22 cellular contexts compared by ENCODE assay signal in the genomic region with DNA sequence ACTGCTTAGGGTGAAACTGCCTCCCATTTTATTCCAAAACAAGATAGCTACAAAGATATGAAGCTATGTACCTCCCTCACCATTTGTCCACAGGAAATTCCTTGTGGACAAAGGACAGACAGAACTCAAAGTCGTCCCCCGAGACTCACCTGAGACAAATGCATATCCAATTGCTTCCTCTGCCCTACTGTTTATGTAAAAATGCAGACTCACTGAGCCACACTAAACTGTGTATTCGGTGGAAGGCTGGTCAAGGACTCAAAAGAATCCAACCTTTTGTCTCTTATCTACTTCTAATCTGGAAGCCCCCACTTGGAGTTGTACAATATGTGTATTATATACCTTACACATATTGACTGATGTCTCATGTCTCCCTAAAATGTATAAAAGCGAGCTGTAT.
"Had no signal": no experiment of that assay in that cellular context is flagged by ENCODE, and none has a peak within 500 bp of the region (broad histone marks: within the 10 kb centered on the region; RNA-seq: fewer than 3 reads in every experiment).

No MANE protein-coding gene starts in this region.

- DNase-seq: effector CD4-positive, alpha-beta T cell; foreskin melanocyte; head of caudate nucleus; hippocampal formation; kidney; left colon; nephron progenitor cell; psoas muscle; spleen; stimulated activated CD4-positive, alpha-beta T cell treated with anti-CD3 and anti-CD28 coated beads, Interleukin-15, amount 100 ng/mL, for 24 hours; stimulated activated CD4-positive, alpha-beta T cell treated with anti-CD3 and anti-CD28 coated beads, Interleukin-1b, Interleukin-23, amount 100 ng/mL, for 48 hours; stimulated activated CD4-positive, alpha-beta T cell treated with anti-CD3 and anti-CD28 coated beads, Interleukin-4, amount 100 ng/mL, for 24 hours; testis; upper lobe of right lung had no signal

- ATAC-seq: left colon; naive thymus-derived CD4-positive, alpha-beta T cell; psoas muscle; sciatic nerve; stimulated activated memory B cell treated with anti-CD40 and anti-IgM and Interleukin-4, amounts not matched to agents 10 μg/mL and 1 μg/mL and 100 μg/mL, for 72 hours; upper lobe of right lung had no signal

- H3K9ac ChIP-seq: parathyroid adenoma had no signal

- H2AFZ ChIP-seq: parathyroid adenoma had no signal

- H3K27ac ChIP-seq: coronary artery, parathyroid adenoma, psoas muscle, spleen, testis, tibial nerve, upper lobe of right lung, vagina had no signal

- H3K36me3 Mint-ChIP-seq: naive thymus-derived CD4-positive, alpha-beta T cell; stimulated activated memory B cell treated with anti-CD40 and anti-IgM and Interleukin-4, amounts not matched to agents 10 μg/mL and 1 μg/mL and 100 μg/mL, for 72 hours had no signal

- H3K4me3 ChIP-seq: coronary artery, psoas muscle, spleen, testis, tibial nerve, upper lobe of right lung, vagina had no signal

- H3K79me2 ChIP-seq: parathyroid adenoma had no signal

- H3K27ac Mint-ChIP-seq: naive thymus-derived CD4-positive, alpha-beta T cell; nephron progenitor cell; stimulated activated memory B cell treated with anti-CD40 and anti-IgM and Interleukin-4, amounts not matched to agents 10 μg/mL and 1 μg/mL and 100 μg/mL, for 72 hours; stimulated activated naive CD8-positive, alpha-beta T cell treated with anti-CD3 and anti-CD28 coated beads, Interleukin-15, Interleukin-2, amounts not matched to agents 100 ng/mL and 50 ng/mL, for 24 hours had no signal

- H3K4me1 ChIP-seq: parathyroid adenoma, psoas muscle, spleen, testis, tibial nerve, upper lobe of right lung, vagina had no signal

- H3K27me3 Mint-ChIP-seq: stimulated activated memory B cell treated with anti-CD40 and anti-IgM and Interleukin-4, amounts not matched to agents 10 μg/mL and 1 μg/mL and 100 μg/mL, for 72 hours; stimulated activated naive CD8-positive, alpha-beta T cell treated with anti-CD3 and anti-CD28 coated beads, Interleukin-15, Interleukin-2, amounts not matched to agents 100 ng/mL and 50 ng/mL, for 24 hours had no signal

- H3K27me3 ChIP-seq: spleen, testis, tibial nerve, upper lobe of right lung, vagina had no signal

- H3K9me3 Mint-ChIP-seq: stimulated activated naive CD8-positive, alpha-beta T cell treated with anti-CD3 and anti-CD28 coated beads, Interleukin-15, Interleukin-2, amounts not matched to agents 100 ng/mL and 50 ng/mL, for 24 hours had no signal

- H3K4me3 Mint-ChIP-seq: naive thymus-derived CD4-positive, alpha-beta T cell; nephron progenitor cell; stimulated activated memory B cell treated with anti-CD40 and anti-IgM and Interleukin-4, amounts not matched to agents 10 μg/mL and 1 μg/mL and 100 μg/mL, for 72 hours; stimulated activated naive CD8-positive, alpha-beta T cell treated with anti-CD3 and anti-CD28 coated beads, Interleukin-15, Interleukin-2, amounts not matched to agents 100 ng/mL and 50 ng/mL, for 24 hours had no signal

- H3K36me3 ChIP-seq: spleen, tibial nerve, upper lobe of right lung, vagina had no signal

- H3K9me3 ChIP-seq: psoas muscle, testis, tibial nerve, upper lobe of right lung, vagina had no signal

- H3K4me1 Mint-ChIP-seq: naive thymus-derived CD4-positive, alpha-beta T cell; nephron progenitor cell; stimulated activated memory B cell treated with anti-CD40 and anti-IgM and Interleukin-4, amounts not matched to agents 10 μg/mL and 1 μg/mL and 100 μg/mL, for 72 hours had no signal
